Comparison of ENCODE assay signal across 10 cellular contexts in the genomic region with DNA sequence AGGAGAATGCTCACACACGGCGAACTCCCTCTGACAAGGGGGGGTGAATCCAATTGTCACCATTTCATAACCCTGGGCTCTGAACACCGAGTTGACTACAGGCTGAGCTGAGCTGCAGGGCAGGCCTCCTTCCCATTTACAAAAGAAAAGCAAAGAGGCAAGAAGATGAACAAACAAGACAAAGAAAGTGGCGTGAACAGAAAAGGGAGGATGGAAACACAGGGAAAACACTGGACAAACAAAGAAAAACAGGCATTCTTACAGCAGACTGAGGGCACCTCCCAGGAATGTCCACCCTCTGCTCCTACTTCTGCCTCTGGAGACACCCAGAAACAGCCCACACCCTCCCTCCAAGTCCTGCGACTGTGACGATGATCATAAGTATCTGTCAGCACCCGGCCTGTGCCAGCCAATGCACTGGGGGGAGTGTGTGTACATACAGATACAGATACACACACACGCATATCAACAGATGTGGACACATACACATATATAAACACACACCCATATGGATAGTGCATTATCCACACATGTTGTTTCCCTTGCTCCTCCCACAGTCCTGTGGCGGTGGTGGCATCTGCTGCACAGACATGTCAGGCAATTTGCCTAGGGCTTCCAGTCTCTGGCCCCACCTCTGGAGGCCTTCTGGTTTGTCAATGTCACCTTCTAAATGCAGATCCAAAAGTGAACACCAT.
DNase-seq lines count a peak whose midpoint lies in the region; ATAC-seq and TF ChIP-seq lines count a peak whose summit lies in the region.
"Had no signal": no experiment of that assay in that cellular context is flagged by ENCODE, and none has a peak within 500 bp of the region (broad histone marks: within the 10 kb centered on the region; RNA-seq: fewer than 3 reads in every experiment).

No MANE protein-coding gene starts in this region.

- H3K27ac ChIP-seq in breast epithelium = peak overlapping the region; percentile 39 to 42
- H3K27ac ChIP-seq in mammary epithelial cell (ENCODE audit: insufficient read depth, low read depth, low read length) = no peak overlapping the region
- peak overlapping the region; percentile 13 for H3K27ac ChIP-seq in colonic mucosa
- H3K27ac ChIP-seq in lower lobe of right lung = peak overlapping the region; percentile 27
- peak overlapping the region in 3 of 4 donors; percentile 19 to 41 (median 27) for H3K27ac ChIP-seq in transverse colon

- peak; percentile 7 to 36 for ATAC-seq in lower lobe of right lung
- no peak for ATAC-seq in HG03457 (IDR thresholded peaks at IDR 0.05; ENCODE audit: unreplicated experiment)
- no peak for ATAC-seq in HG03039 (IDR thresholded peaks at IDR 0.05; ENCODE audit: unreplicated experiment)

- dilution Hi-C loops in mammary epithelial cell (cut with HindIII; ENCODE audit: low sequenced_read_pairs) = no loop called here

- H4K20me1 ChIP-seq in mammary epithelial cell (ENCODE audit: insufficient read depth, low read length) = no peaks in the 10 kb centered on the region

- no peaks in the 10 kb centered on the region for H3K27me3 ChIP-seq in breast epithelium
- no peaks in the 10 kb centered on the region for H3K27me3 ChIP-seq in mammary epithelial cell (ENCODE audit: insufficient read depth, low read length)
- H3K27me3 ChIP-seq in colonic mucosa = no peaks in the 10 kb centered on the region
- no peaks in the 10 kb centered on the region for H3K27me3 ChIP-seq in lower lobe of right lung (ENCODE audit: low read depth)
- no peaks in the 10 kb centered on the region for H3K27me3 ChIP-seq in transverse colon

- peaks cover 4% of the 10 kb centered on the region for H3K36me3 ChIP-seq in breast epithelium
- peaks cover 13% of the 10 kb centered on the region for H3K36me3 ChIP-seq in mammary epithelial cell (ENCODE audit: insufficient read depth, low read length)
- peaks cover 9% of the 10 kb centered on the region for H3K36me3 ChIP-seq in colonic mucosa
- H3K36me3 ChIP-seq in lower lobe of right lung = peaks cover 21% of the 10 kb centered on the region
- H3K36me3 ChIP-seq in transverse colon = peaks cover 0 to 12% (median 6%) of the 10 kb centered on the region in 4 donors

- H3K4me1 ChIP-seq in breast epithelium (peaks cover 0 to 18% of the 10 kb centered on the region in 2 donors), mammary epithelial cell (ENCODE audit: insufficient read depth, low read length) (no peaks in the 10 kb centered on the region), colonic mucosa (no peaks in the 10 kb centered on the region), lower lobe of right lung (peaks cover 90% of the 10 kb centered on the region), transverse colon (peaks cover 8 to 66% (median 19%) of the 10 kb centered on the region in 4 donors)

- 69% methylated on average over 9 of the region's 9 CpGs for WGBS in mammary epithelial cell (ENCODE audit: low coverage, missing lambda C conversion rate)
- WGBS in transverse colon (ENCODE audit: low coverage in 1 of 2), 2 donors = 63 to 72% methylated on average over 6 to 9 of the region's 9 CpGs

- peaks cover 79% of the 10 kb centered on the region for H3K79me2 ChIP-seq in mammary epithelial cell (ENCODE audit: insufficient read depth, low read length)

- DNase-seq in breast epithelium (ENCODE audit: low spot score in 2 of 2) (no peak), mammary epithelial cell (no peak), colonic mucosa (no peak), lower lobe of right lung (peak; percentile 55), transverse colon (no peak), AML-193 (lab: John Stamatoyannopoulos, UW) (no peak)
- DNase-seq: amygdala, NCI-H1105 had no signal

- in situ Hi-C loops in mammary epithelial cell (cut with MboI; ENCODE audit: low sequenced_read_pairs in 2 of 2) = no loop called here
- in situ Hi-C loops in transverse colon (cut with MboI; ENCODE audit: low pct_ligation_motif_present in 1 of 4, low pct_unique_long_range_greater_than_20kb in 1 of 4, low sequenced_read_pairs in 3 of 4) = no loop called here

- H3K9me3 ChIP-seq in breast epithelium = no peaks in the 10 kb centered on the region
- H3K9me3 ChIP-seq in mammary epithelial cell (replicated peaks; ENCODE audit: insufficient read depth, low read length) = no peaks in the 10 kb centered on the region
- no peaks in the 10 kb centered on the region for H3K9me3 ChIP-seq in colonic mucosa
- no peaks in the 10 kb centered on the region for H3K9me3 ChIP-seq in lower lobe of right lung
- H3K9me3 ChIP-seq in transverse colon = no peaks in the 10 kb centered on the region

- intact Hi-C loops in breast epithelium (cut with DNase I; ENCODE audit: low total_unique reads) (no loop called here), mammary epithelial cell (cut with micrococcal nuclease) (no loop called here), colonic mucosa (cut with DNase I) (no loop called here), lower lobe of right lung (cut with DNase I) (no loop called here), transverse colon (cut with DNase I; ENCODE audit: low total_unique reads) (no loop called here)

- TF ChIP-seq EP300 in transverse colon (IDR thresholded peaks at IDR 0.05; ENCODE audit: low read depth) = no peak

- TF ChIP-seq CTCF in breast epithelium (IDR thresholded peaks at IDR 0.05) (no peak), mammary epithelial cell (conservative IDR thresholded peaks at IDR 0.05 in 1 of 2, IDR thresholded peaks at IDR 0.05 in 1 of 2; ENCODE audit: extremely low read depth in 1 of 2, insufficient read depth in 1 of 2, low read depth in 1 of 2, low read length in 2 of 2) (no peak), colonic mucosa (IDR thresholded peaks at IDR 0.05) (no peak), lower lobe of right lung (IDR thresholded peaks at IDR 0.05) (no peak), transverse colon (IDR thresholded peaks at IDR 0.05) (no peak)

- H3K4me2 ChIP-seq in mammary epithelial cell (ENCODE audit: insufficient read depth, low read depth, low read length) = no peak overlapping the region

- CTCF ChIA-PET in mammary epithelial cell (lab: Charles Lee; ENCODE audit: low non-redundant PET) = interaction anchor here (0.7 kb wide), 1 partner anchor 63 kb away, joined by 3 read pairs; no protein-coding TSS in a partner anchor

- no TSS peak for BruUV-seq in mammary epithelial cell (replicated peaks; lab: Mats Ljungman, UMichigan)

- TF ChIP-seq POLR2A in breast epithelium (IDR thresholded peaks at IDR 0.05) (no peak), transverse colon (IDR thresholded peaks at IDR 0.05) (no peak)

- H3K9ac ChIP-seq in mammary epithelial cell (ENCODE audit: insufficient read depth, low read length) = no peak overlapping the region
- H3K9ac ChIP-seq in colonic mucosa (ENCODE audit: low read depth in 2 of 2, low read length in 2 of 2) = no peak overlapping the region

- no peak overlapping the region for H2AFZ ChIP-seq in mammary epithelial cell (ENCODE audit: low read depth, low read length)

- no peak overlapping the region for H3K4me3 ChIP-seq in breast epithelium
- H3K4me3 ChIP-seq in mammary epithelial cell (replicated peaks in 1 of 3; ENCODE audit: insufficient read depth in 1 of 3, low read depth in 2 of 3, low read length in 3 of 3) = no peak overlapping the region
- H3K4me3 ChIP-seq in colonic mucosa = no peak overlapping the region
- no peak overlapping the region for H3K4me3 ChIP-seq in lower lobe of right lung
- H3K4me3 ChIP-seq in transverse colon = no peak overlapping the region

Comparison
In these comparisons a context has a peak if more than half of its experiments do, and no peak if none do; other contexts are left out.
1. ATAC-seq: peak in lower lobe of right lung (2 of 2); none in HG03457 (single experiment) and HG03039 (single experiment).